Comparison of ENCODE assay signal across 9 cellular contexts in the genomic region with DNA sequence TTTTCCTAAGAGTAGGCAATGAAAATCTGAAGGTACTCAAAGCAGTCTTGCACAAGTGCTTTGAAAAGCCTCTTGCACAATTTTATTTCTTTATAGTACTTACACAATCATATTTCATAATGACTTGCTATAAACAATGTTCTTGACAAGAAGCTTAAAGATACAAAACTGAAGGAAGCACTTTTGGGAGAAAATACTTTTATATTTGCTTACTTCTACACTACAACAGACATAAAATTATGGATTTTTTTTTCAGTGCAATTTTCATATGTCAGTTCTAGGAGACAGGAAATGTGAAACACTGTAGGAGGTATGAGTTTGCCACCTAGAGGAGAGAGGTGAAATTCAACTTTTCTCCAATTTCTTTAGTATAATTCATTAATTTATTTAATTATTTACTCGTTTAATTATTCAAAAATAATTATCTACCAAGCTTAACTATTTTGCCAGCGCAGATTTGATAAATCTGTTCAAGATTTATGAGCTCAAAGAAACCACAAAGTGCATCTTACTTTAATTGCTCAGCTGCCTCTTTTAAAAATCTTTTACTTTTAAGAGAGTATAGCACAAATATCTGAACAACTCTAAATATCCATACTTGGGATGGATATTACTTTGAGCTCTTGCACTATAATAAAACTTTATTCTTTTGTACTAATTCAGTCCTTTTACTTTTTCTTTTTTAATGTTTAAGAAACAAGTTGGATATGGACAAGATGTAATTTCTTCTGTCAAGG. TPM values are rescaled to one million over a fixed set of nuclear protein-coding genes. Genes with fewer than 3 reads are reported as not detected.
DNase-seq lines count a peak whose midpoint lies in the region; ATAC-seq lines count a peak whose summit lies in the region.
"Had no signal": no experiment of that assay in that cellular context is flagged by ENCODE, and none has a peak within 500 bp of the region (broad histone marks: within the 10 kb centered on the region; RNA-seq: fewer than 3 reads in every experiment).

No MANE protein-coding gene starts in this region.

- intact Hi-C loops in naive thymus-derived CD4-positive, alpha-beta T cell (cut with micrococcal nuclease), result loop anchor here (1.0 to 10.0 kb wide), 13 partner anchors 15 to 803 kb away; no protein-coding TSS in a partner anchor

- CTCF ChIA-PET in naive thymus-derived CD4-positive, alpha-beta T cell (lab: Charles Lee), result interaction anchor here (0.6 to 8.6 kb wide), 10 partner anchors 10 to 572 kb away, joined by 3 to 108 read pairs (median 4); no protein-coding TSS in a partner anchor

- peaks cover 0 to 42% (median 0%) of the 10 kb centered on the region in 5 donors for H3K27me3 Mint-ChIP-seq in naive thymus-derived CD4-positive, alpha-beta T cell
- H3K27me3 Mint-ChIP-seq: CD8-positive, alpha-beta memory T cell had no signal

- no peak overlapping the region for H3K27ac ChIP-seq in naive thymus-derived CD4-positive, alpha-beta T cell (ENCODE audit: low read depth, low read length)

- no peak overlapping the region for H3K27ac Mint-ChIP-seq in naive thymus-derived CD4-positive, alpha-beta T cell

- peaks cover 0 to 2% (median 0%) of the 10 kb centered on the region in 5 donors for H3K36me3 Mint-ChIP-seq in naive thymus-derived CD4-positive, alpha-beta T cell

- no peaks in the 10 kb centered on the region for H3K9me3 Mint-ChIP-seq in naive thymus-derived CD4-positive, alpha-beta T cell
- H3K9me3 Mint-ChIP-seq: CD8-positive, alpha-beta memory T cell had no signal

- DNase-seq in NCI-H1105 treated with DMSO at 0.1 percent for 48 hours (lab: John Stamatoyannopoulos, UW) (peak; percentile 20), NCI-H1105 (lab: John Stamatoyannopoulos, UW) (no peak), M059J (ENCODE audit: low read depth) (peak; percentile 58), GM19238 (ENCODE audit: insufficient read length, low spot score) (no peak)
- peak; percentile 19 for DNase-seq in central memory CD4-positive, alpha-beta T cell
- DNase-seq in naive thymus-derived CD4-positive, alpha-beta T cell, result peak in 5 of 9 donors; percentile 7 to 39 (median 18)
- DNase-seq in activated T-cell treated with anti-CD3 and anti-CD28 coated beads, Interleukin-2, amount 50 U/mL, for 1 hour, result no peak

- H3K4me1 ChIP-seq in naive thymus-derived CD4-positive, alpha-beta T cell (ENCODE audit: control insufficient read depth in 2 of 2, insufficient read depth in 2 of 2, low read length in 2 of 2), result peaks cover 0 to 5% of the 10 kb centered on the region in 2 donors

- no peaks in the 10 kb centered on the region for H3K9me3 ChIP-seq in naive thymus-derived CD4-positive, alpha-beta T cell (ENCODE audit: control insufficient read depth in 2 of 3, low read length in 3 of 3)

- peak; percentile 63 for ATAC-seq in naive thymus-derived CD4-positive, alpha-beta T cell
- ATAC-seq in HG03469 (IDR thresholded peaks at IDR 0.05; ENCODE audit: unreplicated experiment), result no peak

- no peak overlapping the region for H3K4me3 Mint-ChIP-seq in naive thymus-derived CD4-positive, alpha-beta T cell
- H3K4me3 Mint-ChIP-seq: CD8-positive, alpha-beta memory T cell had no signal

- no peaks in the 10 kb centered on the region for H3K27me3 ChIP-seq in naive thymus-derived CD4-positive, alpha-beta T cell (ENCODE audit: control insufficient read depth in 2 of 2, insufficient read depth in 2 of 2, low read length in 2 of 2)

- H3K36me3 ChIP-seq in naive thymus-derived CD4-positive, alpha-beta T cell (ENCODE audit: control insufficient read depth in 2 of 3, insufficient read depth in 3 of 3, low read length in 3 of 3), result no peaks in the 10 kb centered on the region

- no peak overlapping the region for H3K4me3 ChIP-seq in naive thymus-derived CD4-positive, alpha-beta T cell (ENCODE audit: low read length)

- H3K4me1 Mint-ChIP-seq in naive thymus-derived CD4-positive, alpha-beta T cell, result peaks cover 0 to 42% (median 4%) of the 10 kb centered on the region in 7 donors

- POLR2A ChIA-PET in naive thymus-derived CD4-positive, alpha-beta T cell (lab: Charles Lee), result no interaction called here

RNA-seq across cellular contexts. Expression of gene CDKN2B, which starts 29.0 kb away (rescaled TPM):
- total RNA-seq in M059J (2014; rRNA removed; shearing (Covaris generic)), result 11.5 and 24.1 TPM in 2 replicates
- total RNA-seq in naive thymus-derived CD4-positive, alpha-beta T cell, result 1 to 10 TPM in 2 of 5 experiments, under 1 TPM in 1, not detected in 2; 0.32 to 4.1 (median 1.6) TPM
- polyA plus RNA-seq in naive thymus-derived CD4-positive, alpha-beta T cell, result not detected

RNA-seq across cellular contexts. Expression of gene CDKN2B-AS1, which starts 43.5 kb away (rescaled TPM):
- 9.2 and 14.5 TPM in 2 replicates for total RNA-seq in M059J (2014; rRNA removed; shearing (Covaris generic))
- 1 to 10 TPM in 1 of 5 experiments, under 1 TPM in 2, not detected in 2; 0.21 to 3.5 (median 0.61) TPM for total RNA-seq in naive thymus-derived CD4-positive, alpha-beta T cell
- not detected for polyA plus RNA-seq in naive thymus-derived CD4-positive, alpha-beta T cell
- polyA plus RNA-seq: CD8-positive, alpha-beta memory T cell had no signal

RNA-seq across cellular contexts. Expression of gene CDKN2A, which starts 43.9 kb away (rescaled TPM):
- total RNA-seq in M059J (2014; rRNA removed; shearing (Covaris generic)), result 594 and 597 TPM in 2 replicates
- 10 to 100 TPM in 1 of 5 experiments, 1 to 10 TPM in 1, under 1 TPM in 2, not detected in 1; 0.43 to 21.7 (median 1.7) TPM for total RNA-seq in naive thymus-derived CD4-positive, alpha-beta T cell
- polyA plus RNA-seq in naive thymus-derived CD4-positive, alpha-beta T cell, result under 1 TPM in 1 of 2 donors, not detected in 1; 0.79 TPM

Comparison
In these comparisons a context has a peak if more than half of its experiments do, and no peak if none do; other contexts are left out.
1. DNase-seq: peak in NCI-H1105 treated with DMSO at 0.1 percent for 48 hours (single experiment), M059J (single experiment), central memory CD4-positive, alpha-beta T cell (single experiment) and naive thymus-derived CD4-positive, alpha-beta T cell (5 of 9); none in NCI-H1105 (single experiment), GM19238 (single experiment) and activated T-cell treated with anti-CD3 and anti-CD28 coated beads, Interleukin-2, amount 50 U/mL, for 1 hour (single experiment).
2. RNA of gene CDKN2A, which starts 43.9 kb away (total RNA-seq): 594 to 597 TPM in M059J; 0.43 to 21.7 TPM in naive thymus-derived CD4-positive, alpha-beta T cell; every median in the first group is over 10 times any median in the second.